In the genomic region with DNA sequence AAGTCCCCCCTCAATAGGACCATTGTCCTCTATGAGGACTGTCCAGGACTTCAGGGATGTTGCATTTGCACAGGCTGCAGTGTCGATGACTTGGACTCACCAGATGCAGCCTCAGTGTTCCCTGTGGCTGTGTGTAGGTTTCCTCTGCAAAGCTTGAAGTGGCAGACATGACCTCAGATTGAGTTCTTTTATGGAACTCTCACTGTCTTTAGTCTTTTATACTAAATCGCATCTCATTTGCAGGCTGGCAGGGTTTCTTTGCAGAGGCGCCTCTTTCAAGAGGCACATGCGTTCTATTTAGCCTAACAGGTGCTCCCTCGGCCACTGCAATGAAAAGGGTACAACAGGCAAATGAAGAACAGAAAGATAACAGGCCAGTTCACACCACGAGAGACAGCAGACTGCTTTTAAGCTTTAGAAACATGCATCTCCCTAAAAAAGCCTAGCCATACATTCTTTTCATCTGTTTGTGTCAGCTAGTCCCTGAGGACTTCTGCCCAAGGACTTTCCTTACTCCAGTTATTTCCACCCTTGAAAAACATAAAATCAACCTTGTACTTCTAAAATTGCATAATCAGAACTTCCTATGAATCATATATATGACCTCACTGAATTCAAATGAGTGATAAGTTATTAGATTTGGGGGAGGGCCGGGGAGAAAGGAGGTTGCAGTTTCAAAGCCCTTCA, we compare ENCODE assay signal across 13 cellular contexts.
DNase-seq lines count a peak whose midpoint lies in the region; ATAC-seq and TF ChIP-seq lines count a peak whose summit lies in the region.
"Had no signal": no experiment of that assay in that cellular context is flagged by ENCODE, and none has a peak within 500 bp of the region (broad histone marks: within the 10 kb centered on the region; RNA-seq: fewer than 3 reads in every experiment).

No MANE protein-coding gene starts in this region.

- TF ChIP-seq CTCF in mammary epithelial cell (conservative IDR thresholded peaks at IDR 0.05 in 1 of 2, IDR thresholded peaks at IDR 0.05 in 1 of 2; ENCODE audit: extremely low read depth in 1 of 2, insufficient read depth in 1 of 2, low read depth in 1 of 2, low read length in 2 of 2) (no peak), mucosa of descending colon (IDR thresholded peaks at IDR 0.05) (no peak)

- H3K9ac ChIP-seq in mammary epithelial cell (ENCODE audit: insufficient read depth, low read length) = no peak overlapping the region

- no TSS peak for BruUV-seq in mammary epithelial cell (replicated peaks; lab: Mats Ljungman, UMichigan)

- in situ Hi-C loops in ACHN (cut with HindIII; ENCODE audit: low pct_ligation_motif_present, low pct_unique_long_range_greater_than_20kb, low sequenced_read_pairs) (loop anchor here (25.0 kb wide), 1 partner anchor 231 kb away; no protein-coding TSS in a partner anchor), mammary epithelial cell (cut with MboI; ENCODE audit: low sequenced_read_pairs in 2 of 2) (no loop called here), HAP-1 (cut with MboI; ENCODE audit: low sequenced_read_pairs) (no loop called here)

- no peak overlapping the region for H3K4me3 ChIP-seq in mammary epithelial cell (replicated peaks in 1 of 3; ENCODE audit: insufficient read depth in 1 of 3, low read depth in 2 of 3, low read length in 3 of 3)
- H3K4me3 ChIP-seq in mucosa of descending colon = no peak overlapping the region
- no peak overlapping the region for H3K4me3 ChIP-seq in HAP-1
- H3K4me3 ChIP-seq: cardiac muscle cell, heart left ventricle had no signal

- H3K27me3 ChIP-seq in mammary epithelial cell (ENCODE audit: insufficient read depth, low read length) (no peaks in the 10 kb centered on the region), HAP-1 (ENCODE audit: low read depth) (peaks cover 22% of the 10 kb centered on the region)
- H3K27me3 ChIP-seq: cardiac muscle cell, heart left ventricle had no signal

- DNase-seq in ACHN (peak; percentile 40), LHCN-M2 (ENCODE audit: low read depth) (peak; percentile 61), mammary epithelial cell (peak; percentile 57), mucosa of descending colon (no peak), HAP-1 (ENCODE audit: low spot score in 2 of 2) (no peak)
- DNase-seq in activated CD4-positive, CD25-positive, alpha-beta regulatory T cell treated with anti-CD3 and anti-CD28 coated beads, Interleukin-2, amount 50 U/mL, for 72 hours = no peak
- DNase-seq: heart left ventricle, KG1, NCI-H524 had no signal

- H3K27ac ChIP-seq in mammary epithelial cell (ENCODE audit: insufficient read depth, low read depth, low read length) = peak overlapping the region; percentile 21
- H3K27ac ChIP-seq: C4-2B, cardiac muscle cell had no signal

- no peaks in the 10 kb centered on the region for H3K9me3 ChIP-seq in mammary epithelial cell (replicated peaks; ENCODE audit: insufficient read depth, low read length)
- H3K9me3 ChIP-seq in mucosa of descending colon = no peaks in the 10 kb centered on the region
- no peaks in the 10 kb centered on the region for H3K9me3 ChIP-seq in HAP-1
- H3K9me3 ChIP-seq: heart left ventricle had no signal

- peak; percentile 8 for ATAC-seq in mucosa of descending colon
- ATAC-seq in GM21737 (IDR thresholded peaks at IDR 0.05; ENCODE audit: unreplicated experiment) = no peak
- ATAC-seq in HG03025 (IDR thresholded peaks at IDR 0.05; ENCODE audit: low FRiP score, unreplicated experiment) = no peak

- peaks cover 4% of the 10 kb centered on the region for H3K36me3 ChIP-seq in mammary epithelial cell (ENCODE audit: insufficient read depth, low read length)
- no peaks in the 10 kb centered on the region for H3K36me3 ChIP-seq in mucosa of descending colon (ENCODE audit: low read depth)
- H3K36me3 ChIP-seq in HAP-1 (replicated peaks) = no peaks in the 10 kb centered on the region

- H3K79me2 ChIP-seq in mammary epithelial cell (ENCODE audit: insufficient read depth, low read length) = no peaks in the 10 kb centered on the region

- CTCF ChIA-PET in mammary epithelial cell (lab: Charles Lee; ENCODE audit: low non-redundant PET) = no interaction called here

- H4K20me1 ChIP-seq in mammary epithelial cell (ENCODE audit: insufficient read depth, low read length) = no peaks in the 10 kb centered on the region

- WGBS in mammary epithelial cell (ENCODE audit: low coverage, missing lambda C conversion rate) = 60% methylated on average over 7 of the region's 7 CpGs

- H3K4me2 ChIP-seq in mammary epithelial cell (ENCODE audit: insufficient read depth, low read depth, low read length) = peak overlapping the region; percentile 41

- peaks cover 54% of the 10 kb centered on the region for H3K4me1 ChIP-seq in mammary epithelial cell (ENCODE audit: insufficient read depth, low read length)
- H3K4me1 ChIP-seq in mucosa of descending colon (ENCODE audit: low read depth) = peaks cover 10% of the 10 kb centered on the region
- no peaks in the 10 kb centered on the region for H3K4me1 ChIP-seq in HAP-1

- no peak overlapping the region for H2AFZ ChIP-seq in mammary epithelial cell (ENCODE audit: low read depth, low read length)

- dilution Hi-C loops in mammary epithelial cell (cut with HindIII; ENCODE audit: low sequenced_read_pairs) = loop anchor here (5.0 kb wide), 1 partner anchor 41 kb away; no protein-coding TSS in a partner anchor

- intact Hi-C loops in mammary epithelial cell (cut with micrococcal nuclease) = loop anchor here (10.0 kb wide), 1 partner anchor 308 kb away; no protein-coding TSS in a partner anchor
- intact Hi-C loops in mucosa of descending colon (cut with DNase I, micrococcal nuclease) = no loop called here

Comparison
In these comparisons a context has a peak if more than half of its experiments do, and no peak if none do; other contexts are left out.
1. DNase-seq: peak in ACHN (single experiment), LHCN-M2 (single experiment) and mammary epithelial cell (single experiment); none in mucosa of descending colon (0 of 3), activated CD4-positive, CD25-positive, alpha-beta regulatory T cell treated with anti-CD3 and anti-CD28 coated beads, Interleukin-2, amount 50 U/mL, for 72 hours (single experiment) and HAP-1 (0 of 2).